In the genomic region with DNA sequence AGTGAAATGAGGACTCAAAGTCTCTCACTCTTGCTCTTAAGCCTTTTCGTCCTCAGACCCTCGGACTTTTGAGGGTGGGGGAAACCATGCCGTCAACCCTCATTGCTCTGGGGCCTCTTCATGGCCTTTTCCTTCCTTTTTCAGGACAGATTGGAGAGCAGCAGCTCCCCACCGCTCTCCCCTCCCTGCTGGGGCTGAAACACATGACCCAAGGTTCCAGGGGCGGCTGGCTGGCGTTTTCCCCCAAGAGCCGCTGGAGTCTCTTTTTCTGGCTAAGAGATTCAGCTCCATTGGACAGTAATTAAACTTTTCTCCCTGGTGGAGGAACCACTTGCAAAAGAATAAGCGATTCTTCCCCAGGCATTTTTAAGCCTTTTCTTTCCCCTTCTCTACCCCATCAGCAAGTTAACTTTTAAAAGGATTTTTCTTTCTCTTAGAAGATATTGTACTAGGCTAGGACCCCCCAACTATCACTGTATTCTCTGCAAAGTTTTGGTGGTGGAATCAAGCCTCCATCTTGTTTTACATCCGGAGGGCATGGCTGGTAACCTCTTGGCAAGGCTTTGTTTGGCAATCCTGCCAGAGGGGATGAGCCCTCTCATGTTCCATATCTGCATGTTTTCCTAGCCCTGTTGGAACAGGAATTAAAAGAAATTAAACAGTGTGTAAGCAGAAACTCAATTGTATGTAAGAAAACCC, we compare ENCODE assay signal across 1 cellular context.
TF ChIP-seq lines count a peak whose summit lies in the region.

No MANE protein-coding gene starts in this region.

TF ChIP-seq in GM23338, 12 proteins besides CTCF, POLR2A, EP300 and RAD21 (continued from another document):
- TF ChIP-seq, protein P1, sequence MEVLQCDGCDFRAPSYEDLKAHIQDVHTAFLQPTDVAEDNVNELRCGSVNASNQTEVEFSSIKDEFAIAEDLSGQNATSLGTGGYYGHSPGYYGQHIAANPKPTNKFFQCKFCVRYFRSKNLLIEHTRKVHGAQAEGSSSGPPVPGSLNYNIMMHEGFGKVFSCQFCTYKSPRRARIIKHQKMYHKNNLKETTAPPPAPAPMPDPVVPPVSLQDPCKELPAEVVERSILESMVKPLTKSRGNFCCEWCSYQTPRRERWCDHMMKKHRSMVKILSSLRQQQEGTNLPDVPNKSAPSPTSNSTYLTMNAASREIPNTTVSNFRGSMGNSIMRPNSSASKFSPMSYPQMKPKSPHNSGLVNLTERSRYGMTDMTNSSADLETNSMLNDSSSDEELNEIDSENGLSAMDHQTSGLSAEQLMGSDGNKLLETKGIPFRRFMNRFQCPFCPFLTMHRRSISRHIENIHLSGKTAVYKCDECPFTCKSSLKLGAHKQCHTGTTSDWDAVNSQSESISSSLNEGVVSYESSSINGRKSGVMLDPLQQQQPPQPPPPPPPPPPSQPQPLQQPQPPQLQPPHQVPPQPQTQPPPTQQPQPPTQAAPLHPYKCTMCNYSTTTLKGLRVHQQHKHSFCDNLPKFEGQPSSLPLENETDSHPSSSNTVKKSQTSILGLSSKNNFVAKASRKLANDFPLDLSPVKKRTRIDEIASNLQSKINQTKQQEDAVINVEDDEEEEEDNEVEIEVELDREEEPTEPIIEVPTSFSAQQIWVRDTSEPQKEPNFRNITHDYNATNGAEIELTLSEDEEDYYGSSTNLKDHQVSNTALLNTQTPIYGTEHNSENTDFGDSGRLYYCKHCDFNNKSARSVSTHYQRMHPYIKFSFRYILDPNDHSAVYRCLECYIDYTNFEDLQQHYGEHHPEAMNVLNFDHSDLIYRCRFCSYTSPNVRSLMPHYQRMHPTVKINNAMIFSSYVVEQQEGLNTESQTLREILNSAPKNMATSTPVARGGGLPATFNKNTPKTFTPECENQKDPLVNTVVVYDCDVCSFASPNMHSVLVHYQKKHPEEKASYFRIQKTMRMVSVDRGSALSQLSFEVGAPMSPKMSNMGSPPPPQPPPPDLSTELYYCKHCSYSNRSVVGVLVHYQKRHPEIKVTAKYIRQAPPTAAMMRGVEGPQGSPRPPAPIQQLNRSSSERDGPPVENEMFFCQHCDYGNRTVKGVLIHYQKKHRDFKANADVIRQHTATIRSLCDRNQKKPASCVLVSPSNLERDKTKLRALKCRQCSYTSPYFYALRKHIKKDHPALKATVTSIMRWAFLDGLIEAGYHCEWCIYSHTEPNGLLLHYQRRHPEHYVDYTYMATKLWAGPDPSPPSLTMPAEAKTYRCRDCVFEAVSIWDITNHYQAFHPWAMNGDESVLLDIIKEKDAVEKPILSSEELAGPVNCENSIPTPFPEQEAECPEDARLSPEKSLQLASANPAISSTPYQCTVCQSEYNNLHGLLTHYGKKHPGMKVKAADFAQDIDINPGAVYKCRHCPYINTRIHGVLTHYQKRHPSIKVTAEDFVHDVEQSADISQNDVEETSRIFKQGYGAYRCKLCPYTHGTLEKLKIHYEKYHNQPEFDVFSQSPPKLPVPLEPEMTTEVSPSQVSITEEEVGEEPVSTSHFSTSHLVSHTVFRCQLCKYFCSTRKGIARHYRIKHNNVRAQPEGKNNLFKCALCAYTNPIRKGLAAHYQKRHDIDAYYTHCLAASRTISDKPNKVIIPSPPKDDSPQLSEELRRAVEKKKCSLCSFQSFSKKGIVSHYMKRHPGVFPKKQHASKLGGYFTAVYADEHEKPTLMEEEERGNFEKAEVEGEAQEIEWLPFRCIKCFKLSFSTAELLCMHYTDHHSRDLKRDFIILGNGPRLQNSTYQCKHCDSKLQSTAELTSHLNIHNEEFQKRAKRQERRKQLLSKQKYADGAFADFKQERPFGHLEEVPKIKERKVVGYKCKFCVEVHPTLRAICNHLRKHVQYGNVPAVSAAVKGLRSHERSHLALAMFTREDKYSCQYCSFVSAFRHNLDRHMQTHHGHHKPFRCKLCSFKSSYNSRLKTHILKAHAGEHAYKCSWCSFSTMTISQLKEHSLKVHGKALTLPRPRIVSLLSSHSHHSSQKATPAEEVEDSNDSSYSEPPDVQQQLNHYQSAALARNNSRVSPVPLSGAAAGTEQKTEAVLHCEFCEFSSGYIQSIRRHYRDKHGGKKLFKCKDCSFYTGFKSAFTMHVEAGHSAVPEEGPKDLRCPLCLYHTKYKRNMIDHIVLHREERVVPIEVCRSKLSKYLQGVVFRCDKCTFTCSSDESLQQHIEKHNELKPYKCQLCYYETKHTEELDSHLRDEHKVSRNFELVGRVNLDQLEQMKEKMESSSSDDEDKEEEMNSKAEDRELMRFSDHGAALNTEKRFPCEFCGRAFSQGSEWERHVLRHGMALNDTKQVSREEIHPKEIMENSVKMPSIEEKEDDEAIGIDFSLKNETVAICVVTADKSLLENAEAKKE (CRISPR knock-in tag; IDR thresholded peaks at IDR 0.05): no peak
- TF ChIP-seq, protein P2, sequence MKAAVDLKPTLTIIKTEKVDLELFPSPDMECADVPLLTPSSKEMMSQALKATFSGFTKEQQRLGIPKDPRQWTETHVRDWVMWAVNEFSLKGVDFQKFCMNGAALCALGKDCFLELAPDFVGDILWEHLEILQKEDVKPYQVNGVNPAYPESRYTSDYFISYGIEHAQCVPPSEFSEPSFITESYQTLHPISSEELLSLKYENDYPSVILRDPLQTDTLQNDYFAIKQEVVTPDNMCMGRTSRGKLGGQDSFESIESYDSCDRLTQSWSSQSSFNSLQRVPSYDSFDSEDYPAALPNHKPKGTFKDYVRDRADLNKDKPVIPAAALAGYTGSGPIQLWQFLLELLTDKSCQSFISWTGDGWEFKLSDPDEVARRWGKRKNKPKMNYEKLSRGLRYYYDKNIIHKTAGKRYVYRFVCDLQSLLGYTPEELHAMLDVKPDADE (IDR thresholded peaks at IDR 0.05): no peak
- TF ChIP-seq, protein P3, sequence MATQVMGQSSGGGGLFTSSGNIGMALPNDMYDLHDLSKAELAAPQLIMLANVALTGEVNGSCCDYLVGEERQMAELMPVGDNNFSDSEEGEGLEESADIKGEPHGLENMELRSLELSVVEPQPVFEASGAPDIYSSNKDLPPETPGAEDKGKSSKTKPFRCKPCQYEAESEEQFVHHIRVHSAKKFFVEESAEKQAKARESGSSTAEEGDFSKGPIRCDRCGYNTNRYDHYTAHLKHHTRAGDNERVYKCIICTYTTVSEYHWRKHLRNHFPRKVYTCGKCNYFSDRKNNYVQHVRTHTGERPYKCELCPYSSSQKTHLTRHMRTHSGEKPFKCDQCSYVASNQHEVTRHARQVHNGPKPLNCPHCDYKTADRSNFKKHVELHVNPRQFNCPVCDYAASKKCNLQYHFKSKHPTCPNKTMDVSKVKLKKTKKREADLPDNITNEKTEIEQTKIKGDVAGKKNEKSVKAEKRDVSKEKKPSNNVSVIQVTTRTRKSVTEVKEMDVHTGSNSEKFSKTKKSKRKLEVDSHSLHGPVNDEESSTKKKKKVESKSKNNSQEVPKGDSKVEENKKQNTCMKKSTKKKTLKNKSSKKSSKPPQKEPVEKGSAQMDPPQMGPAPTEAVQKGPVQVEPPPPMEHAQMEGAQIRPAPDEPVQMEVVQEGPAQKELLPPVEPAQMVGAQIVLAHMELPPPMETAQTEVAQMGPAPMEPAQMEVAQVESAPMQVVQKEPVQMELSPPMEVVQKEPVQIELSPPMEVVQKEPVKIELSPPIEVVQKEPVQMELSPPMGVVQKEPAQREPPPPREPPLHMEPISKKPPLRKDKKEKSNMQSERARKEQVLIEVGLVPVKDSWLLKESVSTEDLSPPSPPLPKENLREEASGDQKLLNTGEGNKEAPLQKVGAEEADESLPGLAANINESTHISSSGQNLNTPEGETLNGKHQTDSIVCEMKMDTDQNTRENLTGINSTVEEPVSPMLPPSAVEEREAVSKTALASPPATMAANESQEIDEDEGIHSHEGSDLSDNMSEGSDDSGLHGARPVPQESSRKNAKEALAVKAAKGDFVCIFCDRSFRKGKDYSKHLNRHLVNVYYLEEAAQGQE (IDR thresholded peaks at IDR 0.05; ENCODE audit: unreplicated experiment): no peak
- TF ChIP-seq ZNF114 (CRISPR knock-in tag; IDR thresholded peaks at IDR 0.05): no peak
- TF ChIP-seq CREB1 (CRISPR knock-in tag; IDR thresholded peaks at IDR 0.05; ENCODE audit: low read depth): no peak
- TF ChIP-seq POLR2AphosphoS5 (IDR thresholded peaks at IDR 0.05; ENCODE audit: low read depth): no peak
- no peak for TF ChIP-seq JUNB (IDR thresholded peaks at IDR 0.05; ENCODE audit: unreplicated experiment)
